ENCODE assay signal across 8 cellular contexts in genomic region chrX:107741318-107741813, GRCh38. TPM values are rescaled to one million over a fixed set of nuclear protein-coding genes. Genes with fewer than 3 reads are reported as not detected.
DNase-seq lines count a peak whose midpoint lies in the region; ATAC-seq and TF ChIP-seq lines count a peak whose summit lies in the region.

No MANE protein-coding gene starts in this region.

- BruUV-seq in PC-3 (replicated peaks; lab: Mats Ljungman, UMichigan): no TSS peak

- H4K20me1 ChIP-seq in PC-3 (ENCODE audit: low read length): no peaks in the 10 kb centered on the region

- POLR2A ChIA-PET in PC-3 (lab: Charles Lee; ENCODE audit: unreplicated experiment): no interaction called here

- H3K4me3 ChIP-seq in heart right ventricle (peak overlapping the region in 3 of 10 donors; percentile 5 to 26 (median 20)), PC-3 (ENCODE audit: low read length) (no peak overlapping the region), right cardiac atrium (ENCODE audit: low read length) (no peak overlapping the region)

- no peaks in the 10 kb centered on the region for H3K36me3 ChIP-seq in heart right ventricle
- H3K36me3 ChIP-seq in PC-3 (ENCODE audit: low read depth, low read length): no peaks in the 10 kb centered on the region

- no peak overlapping the region for H3K9ac ChIP-seq in PC-3 (ENCODE audit: low read length)

- H3K4me1 ChIP-seq in heart right ventricle (peaks cover 16 to 88% (median 52%) of the 10 kb centered on the region in 9 donors), PC-3 (ENCODE audit: insufficient read depth, low read length) (peaks cover 3% of the 10 kb centered on the region; the same call in 1 of the 2 replicates), right cardiac atrium (ENCODE audit: control insufficient read depth, insufficient read depth, low read length) (peaks cover 49% of the 10 kb centered on the region)

- no peaks in the 10 kb centered on the region for H3K9me2 ChIP-seq in PC-3 (replicated peaks; ENCODE audit: low read length)

- peak overlapping the region; percentile 63 for H3K4me2 ChIP-seq in PC-3 (ENCODE audit: low read length)

- peaks cover 0 to 19% (median 0%) of the 10 kb centered on the region in 7 donors for H3K27me3 ChIP-seq in heart right ventricle
- no peaks in the 10 kb centered on the region for H3K27me3 ChIP-seq in PC-3 (ENCODE audit: low read length)
- no peaks in the 10 kb centered on the region for H3K27me3 ChIP-seq in right cardiac atrium (ENCODE audit: control insufficient read depth, insufficient read depth)

- H3K79me2 ChIP-seq in PC-3 (ENCODE audit: low read length): no peaks in the 10 kb centered on the region

- no peaks in the 10 kb centered on the region for H3F3A ChIP-seq in PC-3 (ENCODE audit: low read length, unreplicated experiment)

- no peak for DNase-seq in heart right ventricle
- DNase-seq in left ventricle myocardium superior: no peak
- DNase-seq in PC-3: no peak
- DNase-seq in right cardiac atrium: no peak
- peak in 15 of 49 donors; percentile 10 to 61 (median 34) for DNase-seq in substantia nigra (lab: John Stamatoyannopoulos, UW)
- DNase-seq in GM20000 (ENCODE audit: low spot score): no peak
- DNase-seq in retina: no peak

- intact Hi-C loops in heart right ventricle (cut with DNase I) (no loop called here), left ventricle myocardium superior (cut with micrococcal nuclease) (no loop called here), PC-3 (cut with micrococcal nuclease) (no loop called here), right cardiac atrium (cut with DNase I) (no loop called here)

- CTCF ChIA-PET in PC-3 (lab: Charles Lee): no interaction called here

- H3K27ac ChIP-seq in heart right ventricle (peak overlapping the region; percentile 53 to 93 (median 86)), PC-3 (ENCODE audit: low read length) (no peak overlapping the region), right cardiac atrium (ENCODE audit: low read length) (peak overlapping the region; percentile 98), substantia nigra (ENCODE audit: low read depth, low read length, poor library complexity, severe bottlenecking) (peak overlapping the region; percentile 93)

- TF ChIP-seq CTCF in heart right ventricle (IDR thresholded peaks at IDR 0.05) (no peak), PC-3 (conservative IDR thresholded peaks at IDR 0.05; ENCODE audit: low read depth, low read length) (no peak), GM20000 (IDR thresholded peaks at IDR 0.05; ENCODE audit: extremely low read depth, missing control alignments) (no peak)

- ATAC-seq in heart right ventricle: peak in 4 of 8 donors; percentile 6 to 20 (median 12)
- no peak for ATAC-seq in left ventricle myocardium superior
- no peak for ATAC-seq in PC-3
- ATAC-seq in right cardiac atrium: peak in 1 of 2 donors; percentile 27
- no peak for ATAC-seq in HG02623 (IDR thresholded peaks at IDR 0.05; ENCODE audit: unreplicated experiment)

- H3K9me3 ChIP-seq in heart right ventricle: no peaks in the 10 kb centered on the region
- H3K9me3 ChIP-seq in PC-3 (ENCODE audit: low read length): no peaks in the 10 kb centered on the region
- no peaks in the 10 kb centered on the region for H3K9me3 ChIP-seq in right cardiac atrium (ENCODE audit: control insufficient read depth, low read length)

- 43 to 50% methylated on average over 7 of the region's 7 CpGs for WGBS in heart right ventricle, 2 donors
- WGBS in right cardiac atrium: 27% methylated on average over 7 of the region's 7 CpGs

- peak overlapping the region; percentile 63 for H2AFZ ChIP-seq in PC-3 (ENCODE audit: low read length)

RNA-seq across cellular contexts. Expression of gene TSC22D3, which starts 34.2 kb away (rescaled TPM):
- total RNA-seq in heart right ventricle (10 to 100 TPM; 26.3 to 88.2 (median 36.0) TPM), left ventricle myocardium superior (63.3 TPM), PC-3 (2014; rRNA removed) (17.8 and 18.1 TPM in 2 replicates), right cardiac atrium (100 to 1,000 TPM in 1 of 4 donors, 10 to 100 TPM in 3; 52.6 to 129 (median 71.0) TPM)
- polyA plus RNA-seq in heart right ventricle (100 to 1,000 TPM in 1 of 2 donors, 10 to 100 TPM in 1; 70.7 to 153 TPM), right cardiac atrium (104 TPM)

RNA-seq across cellular contexts. Expression of gene NCBP2L, which starts 36.2 kb away (rescaled TPM):
- total RNA-seq in heart right ventricle (under 1 TPM in 1 of 10 donors, not detected in 9; 0.45 TPM), left ventricle myocardium superior (not detected), PC-3 (2014; rRNA removed) (not detected in 2 replicates), right cardiac atrium (not detected)
- polyA plus RNA-seq in heart right ventricle (under 1 TPM in 1 of 2 donors, not detected in 1; 0.01 TPM), right cardiac atrium (not detected)
